Comparison of ENCODE assay signal across 9 cellular contexts in the genomic region with DNA sequence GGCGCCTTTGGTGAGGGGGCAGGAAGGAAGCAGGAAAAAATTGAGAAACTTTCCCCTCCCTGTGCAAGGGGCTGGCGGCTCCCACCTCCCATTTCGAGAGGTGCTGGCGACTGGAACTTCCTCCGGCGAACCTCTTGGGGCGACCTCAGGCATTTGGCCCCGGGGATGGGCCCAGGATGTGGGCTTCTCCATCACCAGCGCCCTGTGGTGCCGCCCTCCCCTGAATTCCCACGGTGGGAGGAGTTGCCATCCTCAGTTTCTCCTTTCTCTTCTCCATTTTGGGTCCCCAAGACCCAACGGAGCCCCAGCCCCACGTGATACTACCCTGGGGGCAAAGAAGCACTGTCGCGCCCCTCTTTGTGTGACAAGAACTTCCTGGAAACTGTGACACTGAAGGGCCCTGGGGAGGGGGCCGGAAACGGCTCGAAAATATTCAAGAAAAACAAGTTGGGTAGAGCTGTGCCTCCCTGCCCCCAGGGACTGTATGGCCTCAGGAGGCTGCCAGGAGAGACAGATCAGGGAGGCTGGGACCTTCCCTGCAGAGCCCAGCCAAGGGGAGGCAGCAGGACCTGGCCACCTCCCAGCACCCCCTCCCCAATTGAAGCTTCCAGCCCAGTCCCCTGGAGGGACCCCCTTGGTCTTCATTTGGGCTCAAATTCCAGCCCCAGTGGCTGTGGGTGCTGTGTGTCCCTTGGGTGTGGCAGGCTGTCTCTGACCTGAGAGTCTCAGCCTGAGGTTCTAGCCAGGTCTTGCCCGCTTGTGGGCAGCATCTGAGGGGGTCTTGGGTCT. TPM values are rescaled to one million over a fixed set of nuclear protein-coding genes. Genes with fewer than 3 reads are reported as not detected.
DNase-seq lines count a peak whose midpoint lies in the region; ATAC-seq, FAIRE-seq and TF ChIP-seq lines count a peak whose summit lies in the region.
"Had no signal": no experiment of that assay in that cellular context is flagged by ENCODE, and none has a peak within 500 bp of the region (broad histone marks: within the 10 kb centered on the region; RNA-seq: fewer than 3 reads in every experiment).

No MANE protein-coding gene starts in this region.

- in situ Hi-C loops in IMR-90 (cut with MboI; ENCODE audit: low sequenced_read_pairs) = no loop called here

- H3K23ac ChIP-seq in IMR-90 (ENCODE audit: low read depth, low read length) (peak overlapping the region; percentile 97), H1 (ENCODE audit: insufficient read length) (no peak overlapping the region)

- H3K4me3 Mint-ChIP-seq in activated CD4-positive, alpha-beta memory T cell treated with anti-CD3 and anti-CD28 coated beads for 36 hours = peak overlapping the region; percentile 88
- H3K4me3 Mint-ChIP-seq in naive thymus-derived CD8-positive, alpha-beta T cell = peak overlapping the region; percentile 91 to 100 (median 98)

- dilution Hi-C loops in IMR-90 (cut with HindIII; ENCODE audit: low sequenced_read_pairs, unreplicated experiment) = no loop called here

- H2AK5ac ChIP-seq in IMR-90 (ENCODE audit: low read depth, low read length) (peak overlapping the region; percentile 55), H1 (ENCODE audit: low read depth, low read length) (peak overlapping the region; percentile 70; the same call in 1 of the 2 replicates)

- H3K14ac ChIP-seq in IMR-90 (replicated peaks; ENCODE audit: low read depth, low read length) = peak overlapping the region; percentile 99
- no peak overlapping the region for H3K14ac ChIP-seq in H1 (ENCODE audit: insufficient read length)

- H3K79me2 ChIP-seq in H1 (ENCODE audit: control insufficient read depth in 1 of 2, insufficient read depth in 2 of 2, low read length in 2 of 2) = peaks cover 0 to 9% of the 10 kb centered on the region in 2 experiments; a peak in 1 of 4 replicates

- peaks cover 1% of the 10 kb centered on the region; the same call in 1 of the 2 replicates for H3K36me3 ChIP-seq in IMR-90 (ENCODE audit: control insufficient read depth, insufficient read depth, low read length)
- H3K36me3 ChIP-seq in H1 (ENCODE audit: control insufficient read depth in 2 of 4, insufficient read depth in 4 of 4, low read length in 3 of 4) = no peaks in the 10 kb centered on the region
- H3K36me3 ChIP-seq in stomach = no peaks in the 10 kb centered on the region

- no peak for FAIRE-seq in H1 (lab: Jason Lieb, UNC)
- FAIRE-seq: TTC549 had no signal

- H3K27ac ChIP-seq in IMR-90 (ENCODE audit: insufficient read depth, low read length) (peak overlapping the region; percentile 82), H1 (ENCODE audit: low read depth, low read length) (no peak overlapping the region), stomach (peak overlapping the region; percentile 74 to 92 (median 89))

- H2AK9ac ChIP-seq in IMR-90 (replicated peaks; ENCODE audit: low read depth, low read length, poor library complexity) = peak overlapping the region; percentile 98

- peaks cover 20% of the 10 kb centered on the region for H3K4me1 Mint-ChIP-seq in activated CD4-positive, alpha-beta memory T cell treated with anti-CD3 and anti-CD28 coated beads for 36 hours (ENCODE audit: low read depth)
- H3K4me1 Mint-ChIP-seq in naive thymus-derived CD8-positive, alpha-beta T cell = peaks cover 15 to 42% (median 30%) of the 10 kb centered on the region in 4 donors

- peak overlapping the region; percentile 99 for H2AFZ ChIP-seq in IMR-90 (replicated peaks; ENCODE audit: low read length, poor library complexity)
- H2AFZ ChIP-seq in H1 (ENCODE audit: low read length) = no peak overlapping the region

- H3K4ac ChIP-seq in IMR-90 (ENCODE audit: low read depth, low read length) (peak overlapping the region; percentile 99), H1 (replicated peaks; ENCODE audit: insufficient read length, low read depth, low read length) (no peak overlapping the region)

- peaks cover 10% of the 10 kb centered on the region for H3K4me1 ChIP-seq in IMR-90 (ENCODE audit: control insufficient read depth, insufficient read depth, low read length)
- peaks cover 0 to 11% (median 7%) of the 10 kb centered on the region in 4 experiments; a peak in 6 of 7 replicates for H3K4me1 ChIP-seq in H1 (replicated peaks in 1 of 4; ENCODE audit: control insufficient read depth in 3 of 4, insufficient read depth in 4 of 4, low read length in 3 of 4)
- H3K4me1 ChIP-seq in stomach = peaks cover 23 to 44% (median 29%) of the 10 kb centered on the region in 4 donors

- ATAC-seq in IMR-90 (ENCODE audit: low read depth) (peak; percentile 13), HG03442 (IDR thresholded peaks at IDR 0.05; ENCODE audit: unreplicated experiment) (no peak)
- ATAC-seq in naive thymus-derived CD8-positive, alpha-beta T cell = peak; percentile 66 to 70

- TF ChIP-seq RAD21 in IMR-90 (IDR thresholded peaks at IDR 0.05; ENCODE audit: low read length) (no peak), H1 (IDR thresholded peaks at IDR 0.05 in 1 of 2, conservative IDR thresholded peaks at IDR 0.05 in 1 of 2; ENCODE audit: low read depth in 2 of 2, low read length in 2 of 2) (no peak)

- H3K9me3 Mint-ChIP-seq in activated CD4-positive, alpha-beta memory T cell treated with anti-CD3 and anti-CD28 coated beads for 36 hours = no peaks in the 10 kb centered on the region
- H3K9me3 Mint-ChIP-seq in naive thymus-derived CD8-positive, alpha-beta T cell = no peaks in the 10 kb centered on the region

- intact Hi-C loops in IMR-90 (cut with micrococcal nuclease) (no loop called here), stomach (cut with DNase I; ENCODE audit: low total_unique reads) (no loop called here)
- intact Hi-C loops in activated CD4-positive, alpha-beta memory T cell treated with anti-CD3 and anti-CD28 coated beads for 36 hours (cut with micrococcal nuclease) = loop anchor here (1.0 to 2.0 kb wide), 4 partner anchors 8 to 408 kb away; a partner anchor contains a TSS

- no TSS peak for BruUV-seq in IMR-90 (replicated peaks; lab: Mats Ljungman, UMichigan)

- peak overlapping the region; percentile 20; the same call in 1 of the 2 replicates for H2BK20ac ChIP-seq in IMR-90 (ENCODE audit: low read depth, low read length)
- no peak overlapping the region for H2BK20ac ChIP-seq in H1 (ENCODE audit: low read length)

- H4K8ac ChIP-seq in IMR-90 (ENCODE audit: low read depth in 2 of 2, low read length in 2 of 2) = peak overlapping the region; percentile 72 to 94
- peak overlapping the region; percentile 53 for H4K8ac ChIP-seq in H1 (ENCODE audit: extremely low read depth, insufficient read depth, low read length)

- no peak for TF ChIP-seq EP300 in H1 (IDR thresholded peaks at IDR 0.05; ENCODE audit: borderline replicate concordance in 1 of 2, low read depth in 2 of 2, low read length in 2 of 2)
- TF ChIP-seq EP300 in stomach (IDR thresholded peaks at IDR 0.05) = no peak

- H2BK120ac ChIP-seq in IMR-90 (ENCODE audit: low read depth, low read length) (peak overlapping the region; percentile 79), H1 (replicated peaks; ENCODE audit: low read depth, low read length) (no peak overlapping the region)

- H3K79me1 ChIP-seq in IMR-90 (ENCODE audit: low read depth in 1 of 2, low read length in 2 of 2) (peaks cover 12 to 47% of the 10 kb centered on the region in 2 experiments; a peak in 3 of 4 replicates), H1 (ENCODE audit: low read depth, low read length) (peaks cover 6% of the 10 kb centered on the region)

- peaks cover under 1% of the 10 kb centered on the region; the same call in 1 of the 2 replicates for H3K27me3 ChIP-seq in IMR-90 (ENCODE audit: control insufficient read depth, insufficient read depth, low read length)
- H3K27me3 ChIP-seq in H1 (replicated peaks in 1 of 4; ENCODE audit: control insufficient read depth in 3 of 4, extremely low read depth in 1 of 4, insufficient read depth in 3 of 4, low read length in 3 of 4) = no peaks in the 10 kb centered on the region
- no peaks in the 10 kb centered on the region for H3K27me3 ChIP-seq in stomach

- DNase-seq in GM12864 (ENCODE audit: low read depth) (no peak), IMR-90 (no peak), H1 (ENCODE audit: low read depth in 1 of 2, low spot score in 2 of 2) (peak in 1 of 2 experiments; percentile 57), stomach (peak; percentile 57), putamen (ENCODE audit: low spot score) (no peak)
- DNase-seq in activated CD4-positive, alpha-beta memory T cell treated with anti-CD3 and anti-CD28 coated beads for 36 hours = peak; percentile 88
- DNase-seq in naive thymus-derived CD8-positive, alpha-beta T cell = peak; percentile 74 to 97 (median 87)

- H3K27ac Mint-ChIP-seq in activated CD4-positive, alpha-beta memory T cell treated with anti-CD3 and anti-CD28 coated beads for 36 hours = peak overlapping the region; percentile 98
- H3K27ac Mint-ChIP-seq in naive thymus-derived CD8-positive, alpha-beta T cell = peak overlapping the region; percentile 96 to 100 (median 99)

- H3K56ac ChIP-seq in IMR-90 (ENCODE audit: extremely low read depth, insufficient read depth, low read length) (peak overlapping the region; percentile 77), H1 (replicated peaks; ENCODE audit: insufficient read length, low read depth, low read length) (peak overlapping the region; percentile 32)

- H3K9me1 ChIP-seq in IMR-90 (ENCODE audit: insufficient read depth, low read length) = peaks cover 15% of the 10 kb centered on the region

- peak overlapping the region; percentile 88 for H4K5ac ChIP-seq in IMR-90 (ENCODE audit: low read depth, low read length)
- H4K5ac ChIP-seq in H1 (ENCODE audit: insufficient read length, low read depth, low read length) = peak overlapping the region; percentile 13

- no peak for TF ChIP-seq POLR2A in IMR-90 (IDR thresholded peaks at IDR 0.05; ENCODE audit: low read depth, low read length)
- TF ChIP-seq POLR2A in H1 (IDR thresholded peaks at IDR 0.05; ENCODE audit: control extremely low read depth in 1 of 2, low read depth in 2 of 2, low read length in 2 of 2) = no peak
- TF ChIP-seq POLR2A in stomach (IDR thresholded peaks at IDR 0.05) = no peak

- WGBS in IMR-90 (ENCODE audit: extremely low coverage in 2 of 2, insufficient read length in 1 of 2), 2 experiments = 2% methylated on average over 8 of the region's 19 CpGs; no CpG with 5 or more reads in 1 of the 2 experiments
- WGBS in H1 (ENCODE audit: extremely low coverage in 1 of 2, insufficient coverage in 1 of 2, insufficient read length in 1 of 2, insufficient replicate concordance in 2 of 2, low coverage in 1 of 2, low lambda C conversion rate in 2 of 2, missing lambda C conversion rate in 1 of 2), 2 experiments = 18% methylated on average over 16 of the region's 19 CpGs; no CpG with 5 or more reads in 1 of the 2 experiments
- 7 to 10% (median 8%) methylated on average over 18 to 19 of the region's 19 CpGs for WGBS in stomach, 5 donors

- peaks cover 13% of the 10 kb centered on the region for H4K20me1 ChIP-seq in IMR-90 (ENCODE audit: insufficient read depth, low read length)
- no peaks in the 10 kb centered on the region for H4K20me1 ChIP-seq in H1 (replicated peaks in 1 of 2; ENCODE audit: control insufficient read depth in 1 of 2, insufficient read depth in 2 of 2, low read length in 2 of 2)

- H2BK15ac ChIP-seq in IMR-90 (ENCODE audit: low read depth, low read length) (peak overlapping the region; percentile 55; the same call in 1 of the 3 replicates), H1 (ENCODE audit: low read length) (0 out of 2 replicates have a peak overlapping the region, but pooled peaks have one; percentile 18)

- H3K9ac ChIP-seq in IMR-90 (ENCODE audit: low read depth, low read length) (peak overlapping the region; percentile 84), H1 (replicated peaks in 1 of 4; ENCODE audit: extremely low read depth in 1 of 4, low read depth in 3 of 4, low read length in 3 of 4) (peak overlapping the region; percentile 38 to 86 (median 70))

- H2BK5ac ChIP-seq in IMR-90 (ENCODE audit: low read depth, low read length, poor library complexity, severe bottlenecking) = peak overlapping the region; percentile 87
- H2BK5ac ChIP-seq in H1 (ENCODE audit: low read depth, low read length) = 0 out of 2 replicates have a peak overlapping the region, but pooled peaks have one; percentile 52

- H3K27me3 Mint-ChIP-seq in activated CD4-positive, alpha-beta memory T cell treated with anti-CD3 and anti-CD28 coated beads for 36 hours = no peaks in the 10 kb centered on the region
- H3K27me3 Mint-ChIP-seq in naive thymus-derived CD8-positive, alpha-beta T cell = no peaks in the 10 kb centered on the region

- peak overlapping the region; percentile 92 for H3K18ac ChIP-seq in IMR-90 (ENCODE audit: low read depth, low read length)
- peak overlapping the region; percentile 25 for H3K18ac ChIP-seq in H1 (ENCODE audit: extremely low read depth, low read length)

- H3K9me3 ChIP-seq in IMR-90 (ENCODE audit: control insufficient read depth, insufficient read depth, low read length) (no peaks in the 10 kb centered on the region; the same call in 1 of the 2 replicates), H1 (ENCODE audit: insufficient read depth in 2 of 2, low read depth in 1 of 2, low read length in 1 of 2) (no peaks in the 10 kb centered on the region), stomach (no peaks in the 10 kb centered on the region)

- POLR2A ChIA-PET in IMR-90 (lab: Charles Lee; ENCODE audit: unreplicated experiment) (no interaction called here), H1 (lab: Charles Lee; ENCODE audit: partially characterized antibody) (interaction anchor here (0.7 to 4.4 kb wide), 12 partner anchors 9 to 53 kb away, joined by 3 to 26 read pairs (median 8); a partner anchor contains a TSS)
- POLR2A ChIA-PET in activated CD4-positive, alpha-beta memory T cell treated with anti-CD3 and anti-CD28 coated beads for 36 hours (lab: Charles Lee) = interaction anchor here (0.6 to 1.3 kb wide), 6 partner anchors 8 to 175 kb away, joined by 3 to 6 read pairs (median 3); a partner anchor contains a TSS
- POLR2A ChIA-PET in naive thymus-derived CD8-positive, alpha-beta T cell (lab: Charles Lee) = interaction anchor here (0.5 to 5.0 kb wide), 20 partner anchors 10 to 380 kb away, joined by 3 to 106 read pairs (median 10); a partner anchor contains a TSS

- peaks cover 6% of the 10 kb centered on the region; the same call in 1 of the 2 replicates for H3K23me2 ChIP-seq in H1 (ENCODE audit: low read depth, low read length)

- H3K36me3 Mint-ChIP-seq in activated CD4-positive, alpha-beta memory T cell treated with anti-CD3 and anti-CD28 coated beads for 36 hours = peaks cover 7% of the 10 kb centered on the region
- H3K36me3 Mint-ChIP-seq in naive thymus-derived CD8-positive, alpha-beta T cell = peaks cover 0 to 10% (median 0%) of the 10 kb centered on the region in 3 donors

- H2BK12ac ChIP-seq in H1 (ENCODE audit: low read depth, low read length) = 0 out of 2 replicates have a peak overlapping the region, but pooled peaks have one; percentile 29

- peak overlapping the region; percentile 86 for H3K4me3 ChIP-seq in GM12864 (ENCODE audit: low read depth, low read length)
- peak overlapping the region; percentile 90 for H3K4me3 ChIP-seq in IMR-90 (ENCODE audit: insufficient read depth, low read depth, low read length)
- H3K4me3 ChIP-seq in H1 (ENCODE audit: extremely low read depth in 1 of 4, insufficient read depth in 2 of 4, low read depth in 3 of 4, low read length in 4 of 4) = peak overlapping the region; percentile 79 to 98 (median 88)
- peak overlapping the region; percentile 86 to 98 (median 92) for H3K4me3 ChIP-seq in stomach

- CTCF ChIA-PET in IMR-90 (lab: Yijun Ruan, JAX) (no interaction called here), H1 (lab: Charles Lee; ENCODE audit: partially characterized antibody) (interaction anchor here (1.0 to 5.1 kb wide), 5 partner anchors 9 to 41 kb away, joined by 3 to 46 read pairs (median 4); no protein-coding TSS in a partner anchor)
- CTCF ChIA-PET in activated CD4-positive, alpha-beta memory T cell treated with anti-CD3 and anti-CD28 coated beads for 36 hours (lab: Charles Lee) = interaction anchor here (0.6 to 4.7 kb wide), 4 partner anchors 22 to 114 kb away, joined by 4 to 41 read pairs (median 15); a partner anchor contains a TSS

- H4K91ac ChIP-seq in IMR-90 (ENCODE audit: insufficient read depth, low read depth, low read length) (peak overlapping the region; percentile 96), H1 (replicated peaks; ENCODE audit: insufficient read length, low read length) (no peak overlapping the region)

- TF ChIP-seq CTCF in GM12864 (IDR thresholded peaks at IDR 0.05; ENCODE audit: low read depth, low read length, missing control alignments) (peak; percentile 7), IMR-90 (conservative IDR thresholded peaks at IDR 0.05; ENCODE audit: low read depth, low read length) (no peak), H1 (IDR thresholded peaks at IDR 0.05; ENCODE audit: control extremely low read depth in 1 of 3, insufficient read depth in 1 of 3, low read depth in 1 of 3, low read length in 3 of 3) (no peak), stomach (IDR thresholded peaks at IDR 0.05) (no peak)

- H3K4me2 ChIP-seq in IMR-90 (ENCODE audit: low read depth, low read length) = peak overlapping the region; percentile 78
- peak overlapping the region; percentile 80 to 94 for H3K4me2 ChIP-seq in H1 (ENCODE audit: insufficient read depth in 1 of 2, low read depth in 2 of 2, low read length in 2 of 2)

RNA-seq across cellular contexts. Expression of a gene that starts 16.2 kb away (rescaled TPM):
- total RNA-seq in IMR-90 (2012; rRNA removed) (not detected in 2 replicates), stomach (100 to 1,000 TPM in 1 of 5 donors, 10 to 100 TPM in 4; 11.7 to 687 (median 61.0) TPM)
- polyA plus RNA-seq in IMR-90 (2012; rRNA removed) (0.17 and 0.37 TPM in 2 replicates), H1 (2011; rRNA removed) (161 and 205 TPM in 2 replicates), stomach (100 to 1,000 TPM in 2 of 3 donors, 10 to 100 TPM in 1; 74.6 to 116 (median 112) TPM)
- polyA plus RNA-seq in IMR-90 (2012; cell fraction: cytosol; rRNA removed) = 0.22 and 0.26 TPM in 2 replicates
- 0.25 TPM in 1 of 2 replicates, not detected in the other for polyA plus RNA-seq in IMR-90 (2012; cell fraction: nucleus; rRNA removed; ENCODE audit: low replicate concordance)
- not detected for total RNA-seq in activated CD4-positive, alpha-beta memory T cell treated with anti-CD3 and anti-CD28 coated beads for 36 hours
- 140 and 141 TPM in 2 replicates for total RNA-seq in H1 (2021; fragmentation: NEBNext Ultra II Directional; extraction: Animal tissue kit (Norgen Biotek cat#: 25700))
- polyA plus RNA-seq in H1 (2011; cell fraction: cytosol; rRNA removed) = 177 TPM
- 187 TPM for polyA plus RNA-seq in H1 (2011; cell fraction: nucleus; rRNA removed)
- polyA plus RNA-seq in H1 (2012, experiment 1 of 2) = 84.6 to 161 TPM (median 155 TPM) in 4 replicates
- polyA plus RNA-seq in H1 (2012, experiment 2 of 2) = 267 TPM
- 62.8 TPM for polyA plus RNA-seq in H1 (2013, experiment 1 of 2)
- polyA plus RNA-seq in H1 (2013, experiment 2 of 2) = 59.0 TPM
- polyA minus RNA-seq in H1 (2011; rRNA and poly(A)+ RNA removed) = 247 and 253 TPM in 2 replicates
- polyA minus RNA-seq in H1 (2011; cell fraction: cytosol; rRNA and poly(A)+ RNA removed) = 115 TPM
- polyA minus RNA-seq in H1 (2011; cell fraction: nucleus; rRNA and poly(A)+ RNA removed) = 78.3 TPM
- total RNA-seq in naive thymus-derived CD8-positive, alpha-beta T cell = not detected
- under 1 TPM in 1 of 3 donors, not detected in 2; 0.25 TPM for polyA plus RNA-seq in naive thymus-derived CD8-positive, alpha-beta T cell

RNA-seq across cellular contexts. Expression of a gene that starts 22.1 kb away (rescaled TPM):
- total RNA-seq in IMR-90 (2012; rRNA removed) (25.8 and 28.5 TPM in 2 replicates), stomach (100 to 1,000 TPM in 3 of 5 donors, 10 to 100 TPM in 2; 58.0 to 161 (median 101) TPM)
- polyA plus RNA-seq in IMR-90 (2012; rRNA removed) (62.1 and 62.9 TPM in 2 replicates), H1 (2011; rRNA removed) (105 and 113 TPM in 2 replicates), stomach (10 to 100 TPM; 26.1 to 66.9 (median 64.4) TPM)
- polyA plus RNA-seq in IMR-90 (2012; cell fraction: cytosol; rRNA removed) = 44.2 and 47.4 TPM in 2 replicates
- polyA plus RNA-seq in IMR-90 (2012; cell fraction: nucleus; rRNA removed; ENCODE audit: low replicate concordance) = 90.2 and 94.3 TPM in 2 replicates
- total RNA-seq in activated CD4-positive, alpha-beta memory T cell treated with anti-CD3 and anti-CD28 coated beads for 36 hours = 10 to 100 TPM; 89.3 to 94.6 TPM
- 118 and 120 TPM in 2 replicates for total RNA-seq in H1 (2021; fragmentation: NEBNext Ultra II Directional; extraction: Animal tissue kit (Norgen Biotek cat#: 25700))
- 80.7 TPM for polyA plus RNA-seq in H1 (2011; cell fraction: cytosol; rRNA removed)
- 208 TPM for polyA plus RNA-seq in H1 (2011; cell fraction: nucleus; rRNA removed)
- 91.8 to 115 TPM (median 97.4 TPM) in 4 replicates for polyA plus RNA-seq in H1 (2012, experiment 1 of 2)
- polyA plus RNA-seq in H1 (2012, experiment 2 of 2) = 122 TPM
- polyA plus RNA-seq in H1 (2013, experiment 1 of 2) = 119 TPM
- 115 TPM for polyA plus RNA-seq in H1 (2013, experiment 2 of 2)
- 110 and 111 TPM in 2 replicates for polyA minus RNA-seq in H1 (2011; rRNA and poly(A)+ RNA removed)
- polyA minus RNA-seq in H1 (2011; cell fraction: cytosol; rRNA and poly(A)+ RNA removed) = 60.9 TPM
- polyA minus RNA-seq in H1 (2011; cell fraction: nucleus; rRNA and poly(A)+ RNA removed) = 63.2 TPM
- 100 to 1,000 TPM; 268 to 270 TPM for total RNA-seq in naive thymus-derived CD8-positive, alpha-beta T cell
- 100 to 1,000 TPM; 201 to 331 (median 218) TPM for polyA plus RNA-seq in naive thymus-derived CD8-positive, alpha-beta T cell

RNA-seq across cellular contexts. Expression of a gene that starts 34.5 kb away (rescaled TPM):
- total RNA-seq in IMR-90 (2012; rRNA removed) (3.6 and 3.9 TPM in 2 replicates), stomach (1 to 10 TPM in 3 of 5 donors, not detected in 2; 4.1 to 8.8 (median 5.5) TPM)
- polyA plus RNA-seq in IMR-90 (2012; rRNA removed) (8.5 and 9.3 TPM in 2 replicates), H1 (2011; rRNA removed) (4.0 and 4.2 TPM in 2 replicates), stomach (10 to 100 TPM in 1 of 3 donors, 1 to 10 TPM in 2; 8.1 to 11.8 (median 9.3) TPM)
- polyA plus RNA-seq in IMR-90 (2012; cell fraction: cytosol; rRNA removed) = 3.6 and 11.0 TPM in 2 replicates
- polyA plus RNA-seq in IMR-90 (2012; cell fraction: nucleus; rRNA removed; ENCODE audit: low replicate concordance) = 3.6 and 5.5 TPM in 2 replicates
- total RNA-seq in activated CD4-positive, alpha-beta memory T cell treated with anti-CD3 and anti-CD28 coated beads for 36 hours = 10 to 100 TPM; 68.6 to 68.8 TPM
- 2.6 and 3.0 TPM in 2 replicates for total RNA-seq in H1 (2021; fragmentation: NEBNext Ultra II Directional; extraction: Animal tissue kit (Norgen Biotek cat#: 25700))
- 4.6 TPM for polyA plus RNA-seq in H1 (2011; cell fraction: cytosol; rRNA removed)
- polyA plus RNA-seq in H1 (2011; cell fraction: nucleus; rRNA removed) = 2.4 TPM
- 2.8 to 4.1 TPM (median 2.9 TPM) in 4 replicates for polyA plus RNA-seq in H1 (2012, experiment 1 of 2)
- 2.1 TPM for polyA plus RNA-seq in H1 (2012, experiment 2 of 2)
- polyA plus RNA-seq in H1 (2013, experiment 1 of 2) = 1.4 TPM
- polyA plus RNA-seq in H1 (2013, experiment 2 of 2) = 1.3 TPM
- polyA minus RNA-seq in H1 (2011; rRNA and poly(A)+ RNA removed) = 0.91 and 0.93 TPM in 2 replicates
- 1.8 TPM for polyA minus RNA-seq in H1 (2011; cell fraction: cytosol; rRNA and poly(A)+ RNA removed)
- polyA minus RNA-seq in H1 (2011; cell fraction: nucleus; rRNA and poly(A)+ RNA removed) = 1.1 TPM
- total RNA-seq in naive thymus-derived CD8-positive, alpha-beta T cell = 10 to 100 TPM; 27.2 to 28.1 TPM
- 100 to 1,000 TPM in 2 of 3 donors, 10 to 100 TPM in 1; 81.6 to 145 (median 108) TPM for polyA plus RNA-seq in naive thymus-derived CD8-positive, alpha-beta T cell

RNA-seq across cellular contexts. Expression of a gene that starts 37.5 kb away (rescaled TPM):
- total RNA-seq in IMR-90 (2012; rRNA removed) (5.7 and 7.8 TPM in 2 replicates), stomach (100 to 1,000 TPM in 1 of 5 donors, 10 to 100 TPM in 3, 1 to 10 TPM in 1; 4.2 to 116 (median 18.7) TPM)
- polyA plus RNA-seq in IMR-90 (2012; rRNA removed) (12.9 and 13.3 TPM in 2 replicates), H1 (2011; rRNA removed) (14.2 and 19.4 TPM in 2 replicates), stomach (10 to 100 TPM; 11.8 to 35.1 (median 12.5) TPM)
- 7.1 and 11.1 TPM in 2 replicates for polyA plus RNA-seq in IMR-90 (2012; cell fraction: cytosol; rRNA removed)
- 50.6 and 58.6 TPM in 2 replicates for polyA plus RNA-seq in IMR-90 (2012; cell fraction: nucleus; rRNA removed; ENCODE audit: low replicate concordance)
- total RNA-seq in activated CD4-positive, alpha-beta memory T cell treated with anti-CD3 and anti-CD28 coated beads for 36 hours = 10 to 100 TPM; 46.2 to 52.3 TPM
- 45.2 and 50.1 TPM in 2 replicates for total RNA-seq in H1 (2021; fragmentation: NEBNext Ultra II Directional; extraction: Animal tissue kit (Norgen Biotek cat#: 25700))
- 33.2 TPM for polyA plus RNA-seq in H1 (2011; cell fraction: cytosol; rRNA removed)
- polyA plus RNA-seq in H1 (2011; cell fraction: nucleus; rRNA removed) = 150 TPM
- 44.9 to 63.2 TPM (median 53.9 TPM) in 4 replicates for polyA plus RNA-seq in H1 (2012, experiment 1 of 2)
- polyA plus RNA-seq in H1 (2012, experiment 2 of 2) = 23.4 TPM
- polyA plus RNA-seq in H1 (2013, experiment 1 of 2) = 28.4 TPM
- polyA plus RNA-seq in H1 (2013, experiment 2 of 2) = 25.8 TPM
- polyA minus RNA-seq in H1 (2011; rRNA and poly(A)+ RNA removed) = 7.6 and 14.2 TPM in 2 replicates
- polyA minus RNA-seq in H1 (2011; cell fraction: cytosol; rRNA and poly(A)+ RNA removed) = 31.2 TPM
- polyA minus RNA-seq in H1 (2011; cell fraction: nucleus; rRNA and poly(A)+ RNA removed) = 36.1 TPM
- 10 to 100 TPM; 57.8 to 68.4 TPM for total RNA-seq in naive thymus-derived CD8-positive, alpha-beta T cell
- 10 to 100 TPM; 12.8 to 46.9 (median 20.9) TPM for polyA plus RNA-seq in naive thymus-derived CD8-positive, alpha-beta T cell

RNA-seq across cellular contexts. Expression of a gene that starts 50.9 kb away (rescaled TPM):
- total RNA-seq in IMR-90 (2012; rRNA removed) (95.3 and 120 TPM in 2 replicates), stomach (100 to 1,000 TPM in 3 of 5 donors, 10 to 100 TPM in 2; 65.3 to 381 (median 142) TPM)
- polyA plus RNA-seq in IMR-90 (2012; rRNA removed) (155 and 166 TPM in 2 replicates), H1 (2011; rRNA removed) (291 and 412 TPM in 2 replicates), stomach (10 to 100 TPM; 33.5 to 84.2 (median 49.8) TPM)
- 86.0 and 97.7 TPM in 2 replicates for polyA plus RNA-seq in IMR-90 (2012; cell fraction: cytosol; rRNA removed)
- polyA plus RNA-seq in IMR-90 (2012; cell fraction: nucleus; rRNA removed; ENCODE audit: low replicate concordance) = 521 and 599 TPM in 2 replicates
- total RNA-seq in activated CD4-positive, alpha-beta memory T cell treated with anti-CD3 and anti-CD28 coated beads for 36 hours = 100 to 1,000 TPM; 355 to 357 TPM
- 675 and 695 TPM in 2 replicates for total RNA-seq in H1 (2021; fragmentation: NEBNext Ultra II Directional; extraction: Animal tissue kit (Norgen Biotek cat#: 25700))
- 422 TPM for polyA plus RNA-seq in H1 (2011; cell fraction: cytosol; rRNA removed)
- 936 TPM for polyA plus RNA-seq in H1 (2011; cell fraction: nucleus; rRNA removed)
- 420 to 558 TPM (median 549 TPM) in 4 replicates for polyA plus RNA-seq in H1 (2012, experiment 1 of 2)
- polyA plus RNA-seq in H1 (2012, experiment 2 of 2) = 262 TPM
- 360 TPM for polyA plus RNA-seq in H1 (2013, experiment 1 of 2)
- 337 TPM for polyA plus RNA-seq in H1 (2013, experiment 2 of 2)
- polyA minus RNA-seq in H1 (2011; rRNA and poly(A)+ RNA removed) = 399 and 421 TPM in 2 replicates
- 267 TPM for polyA minus RNA-seq in H1 (2011; cell fraction: cytosol; rRNA and poly(A)+ RNA removed)
- 311 TPM for polyA minus RNA-seq in H1 (2011; cell fraction: nucleus; rRNA and poly(A)+ RNA removed)
- 100 to 1,000 TPM; 385 to 391 TPM for total RNA-seq in naive thymus-derived CD8-positive, alpha-beta T cell
- polyA plus RNA-seq in naive thymus-derived CD8-positive, alpha-beta T cell = 10 to 100 TPM; 79.6 to 99.1 (median 92.8) TPM

Comparison
In these comparisons a context has a peak if more than half of its experiments do, and no peak if none do; other contexts are left out.
1. DNase-seq: peak in activated CD4-positive, alpha-beta memory T cell treated with anti-CD3 and anti-CD28 coated beads for 36 hours (single experiment), naive thymus-derived CD8-positive, alpha-beta T cell (10 of 10) and stomach (single experiment); none in GM12864 (single experiment), IMR-90 (single experiment) and putamen (single experiment).
2. RNA of a gene that starts 16.2 kb away (total RNA-seq): 140 to 141 TPM in H1 and 11.7 to 687 TPM in stomach; not detected in naive thymus-derived CD8-positive, alpha-beta T cell, not detected in activated CD4-positive, alpha-beta memory T cell treated with anti-CD3 and anti-CD28 coated beads for 36 hours and not detected in IMR-90; every median in the first group is over 4 times any median in the second.
3. Peak in every context shown above with its lines, with median percentiles within 50 percentile points of each other: H3K4me3 ChIP-seq.